In the genomic region with DNA sequence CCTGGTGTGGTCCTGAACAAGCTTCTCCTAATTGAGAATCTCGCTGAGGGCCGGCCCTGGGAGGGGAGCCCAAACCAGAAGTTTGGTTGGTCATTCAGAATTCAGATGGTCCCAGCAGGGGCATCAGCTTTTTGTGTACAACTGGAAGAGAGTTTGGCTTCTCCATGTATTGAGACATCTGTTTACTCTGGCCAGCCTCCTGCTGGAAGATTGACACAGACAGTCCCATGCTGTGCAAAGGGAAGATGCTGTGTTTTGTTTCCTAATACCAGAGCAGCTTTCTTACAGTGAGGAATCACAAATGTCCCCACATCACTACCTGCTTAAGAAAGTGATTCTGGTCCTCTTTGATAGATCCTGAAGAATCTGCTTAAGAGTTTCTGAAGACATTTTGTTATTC, we compare ENCODE assay signal across 20 cellular contexts.
DNase-seq lines count a peak whose midpoint lies in the region; ATAC-seq, FAIRE-seq and TF ChIP-seq lines count a peak whose summit lies in the region.
"Had no signal": no experiment of that assay in that cellular context is flagged by ENCODE, and none has a peak within 500 bp of the region (broad histone marks: within the 10 kb centered on the region; RNA-seq: fewer than 3 reads in every experiment).

No MANE protein-coding gene starts in this region.

- no peaks in the 10 kb centered on the region for H3K36me3 ChIP-seq in A673 (ENCODE audit: insufficient read depth, low read length, poor library complexity, severe bottlenecking)
- H3K36me3 ChIP-seq in body of pancreas (replicated peaks in 1 of 2; ENCODE audit: insufficient read depth in 1 of 2, low read depth in 2 of 2), result no peaks in the 10 kb centered on the region
- H3K36me3 ChIP-seq in liver (ENCODE audit: control insufficient read depth in 4 of 4, insufficient read depth in 3 of 4, low read depth in 1 of 4, low read length in 3 of 4), result no peaks in the 10 kb centered on the region
- H3K36me3 ChIP-seq in small intestine (ENCODE audit: control insufficient read depth in 2 of 2, insufficient read depth in 2 of 2, low read length in 2 of 2), result no peaks in the 10 kb centered on the region

- H3K9ac ChIP-seq in liver (ENCODE audit: low read depth in 1 of 2, low read length in 2 of 2), result no peak overlapping the region

- ATAC-seq in body of pancreas (peak; percentile 33), GM19467 (IDR thresholded peaks at IDR 0.05; ENCODE audit: unreplicated experiment) (no peak)
- ATAC-seq in activated naive CD8-positive, alpha-beta T cell treated with anti-CD3 and anti-CD28 coated beads, Interleukin-2, amount 50 U/mL, for 24 hours, result no peak
- ATAC-seq: PC-3; SK-N-SH treated with all-trans-retinoic acid at 6 μM for 48 hours; stimulated activated effector memory CD8-positive, alpha-beta T cell treated with anti-CD3 and anti-CD28 coated beads, Interleukin-12 subunit alpha, Interleukin-12 subunit beta, amount 100 ng/mL, for 72 hours had no signal

- H3K4me3 Mint-ChIP-seq in activated naive CD8-positive, alpha-beta T cell treated with anti-CD3 and anti-CD28 coated beads, Interleukin-2, amount 50 U/mL, for 24 hours, result no peak overlapping the region
- H3K4me3 Mint-ChIP-seq: activated naive CD8-positive, alpha-beta T cell treated with anti-CD3 and anti-CD28 coated beads, Interleukin-2, amount 10 ng/mL, durations not matched to agents 7 days and 5 days; activated T-cell treated with anti-CD3 and anti-CD28 coated beads, Interleukin-2, amount 50 U/mL, for 24 hours; stimulated activated effector memory CD8-positive, alpha-beta T cell treated with anti-CD3 and anti-CD28 coated beads, Interleukin-12 subunit alpha, Interleukin-12 subunit beta, amount 100 ng/mL, for 72 hours had no signal

- POLR2A ChIA-PET in A673 (lab: Charles Lee; ENCODE audit: low non-redundant PET), result no interaction called here

- H3K27me3 Mint-ChIP-seq in activated naive CD8-positive, alpha-beta T cell treated with anti-CD3 and anti-CD28 coated beads, Interleukin-2, amount 50 U/mL, for 24 hours, result peaks cover 3% of the 10 kb centered on the region

- CTCF ChIA-PET in A673 (lab: Charles Lee), result no interaction called here

- FAIRE-seq in small intestine (lab: Jason Lieb, UNC), result no peak

- no TSS peak for BruUV-seq in A673 (replicated peaks; lab: Mats Ljungman, UMichigan)

- H3K4me3 ChIP-seq in A673 (ENCODE audit: low read depth, low read length, poor library complexity, severe bottlenecking) (no peak overlapping the region), body of pancreas (no peak overlapping the region), liver (ENCODE audit: low read depth in 1 of 3, low read length in 3 of 3) (no peak overlapping the region), small intestine (ENCODE audit: low read depth in 1 of 2, low read length in 2 of 2) (no peak overlapping the region)

- WGBS in body of pancreas, 2 donors, result 67 to 72% methylated on average over 2 of the region's 2 CpGs
- WGBS in liver, result 49% methylated on average over 2 of the region's 2 CpGs
- 70 to 95% (median 81%) methylated on average over 2 of the region's 2 CpGs for WGBS in small intestine, 3 donors

- DNase-seq in A673 (ENCODE audit: low spot score) (peak; percentile 44), NCI-H146 treated with DMSO at 0.1 percent for 48 hours (lab: John Stamatoyannopoulos, UW; ENCODE audit: unreplicated experiment) (peak; percentile 54), body of pancreas (no peak), A172 (ENCODE audit: low spot score) (no peak), small intestine (no peak)
- DNase-seq in activated naive CD8-positive, alpha-beta T cell treated with anti-CD3 and anti-CD28 coated beads, Interleukin-2, amount 50 U/mL, for 24 hours, result no peak
- DNase-seq: activated CD4-positive, alpha-beta T cell treated with anti-CD3 and anti-CD28 coated beads, Interleukin-2, amount 50 U/mL, for 1 hour; activated naive CD8-positive, alpha-beta T cell treated with anti-CD3 and anti-CD28 coated beads, Interleukin-2, amount 10 ng/mL, durations not matched to agents 7 days and 5 days; activated T-cell treated with anti-CD3 and anti-CD28 coated beads, Interleukin-2, amount 50 U/mL, for 24 hours; cerebellar nuclear complex; GF-D8; HCEC 1CT; mesendoderm; NCI-H1092; NCI-H446; PC-3 had no signal

- H3K4me1 Mint-ChIP-seq in activated naive CD8-positive, alpha-beta T cell treated with anti-CD3 and anti-CD28 coated beads, Interleukin-2, amount 50 U/mL, for 24 hours, result peaks cover 22% of the 10 kb centered on the region
- H3K4me1 Mint-ChIP-seq: activated naive CD8-positive, alpha-beta T cell treated with anti-CD3 and anti-CD28 coated beads, Interleukin-2, amount 10 ng/mL, durations not matched to agents 7 days and 5 days; stimulated activated effector memory CD8-positive, alpha-beta T cell treated with anti-CD3 and anti-CD28 coated beads, Interleukin-12 subunit alpha, Interleukin-12 subunit beta, amount 100 ng/mL, for 72 hours had no signal

- H3K27ac Mint-ChIP-seq in activated naive CD8-positive, alpha-beta T cell treated with anti-CD3 and anti-CD28 coated beads, Interleukin-2, amount 50 U/mL, for 24 hours, result no peak overlapping the region
- H3K27ac Mint-ChIP-seq: activated naive CD8-positive, alpha-beta T cell treated with anti-CD3 and anti-CD28 coated beads, Interleukin-2, amount 10 ng/mL, durations not matched to agents 7 days and 5 days; activated T-cell treated with anti-CD3 and anti-CD28 coated beads, Interleukin-2, amount 50 U/mL, for 24 hours; stimulated activated effector memory CD8-positive, alpha-beta T cell treated with anti-CD3 and anti-CD28 coated beads, Interleukin-12 subunit alpha, Interleukin-12 subunit beta, amount 100 ng/mL, for 72 hours had no signal

- no peaks in the 10 kb centered on the region for H3K27me3 ChIP-seq in A673 (replicated peaks; ENCODE audit: insufficient read depth, low read depth, low read length, poor library complexity)
- H3K27me3 ChIP-seq in body of pancreas, result no peaks in the 10 kb centered on the region
- H3K27me3 ChIP-seq in liver (ENCODE audit: control insufficient read depth in 4 of 4, insufficient read depth in 4 of 4, low read length in 3 of 4), result no peaks in the 10 kb centered on the region
- H3K27me3 ChIP-seq in small intestine (ENCODE audit: control insufficient read depth in 2 of 2, insufficient read depth in 2 of 2, low read length in 2 of 2), result no peaks in the 10 kb centered on the region

- H3K9me3 Mint-ChIP-seq in activated naive CD8-positive, alpha-beta T cell treated with anti-CD3 and anti-CD28 coated beads, Interleukin-2, amount 50 U/mL, for 24 hours, result no peaks in the 10 kb centered on the region
- H3K9me3 Mint-ChIP-seq: activated T-cell treated with anti-CD3 and anti-CD28 coated beads, Interleukin-2, amount 50 U/mL, for 24 hours; stimulated activated effector memory CD8-positive, alpha-beta T cell treated with anti-CD3 and anti-CD28 coated beads, Interleukin-12 subunit alpha, Interleukin-12 subunit beta, amount 100 ng/mL, for 72 hours had no signal

- TF ChIP-seq POLR2A in body of pancreas (IDR thresholded peaks at IDR 0.05), result no peak

- TF ChIP-seq CTCF in A673 (conservative IDR thresholded peaks at IDR 0.05; ENCODE audit: low read depth, low read length), result no peak
- TF ChIP-seq CTCF in body of pancreas (IDR thresholded peaks at IDR 0.05), result no peak
- no peak for TF ChIP-seq CTCF in liver (IDR thresholded peaks at IDR 0.05; ENCODE audit: low read depth, low read length, missing input control)

- H3K9me3 ChIP-seq in A673 (ENCODE audit: low read depth, low read length, poor library complexity, severe bottlenecking) (no peaks in the 10 kb centered on the region), body of pancreas (no peaks in the 10 kb centered on the region), liver (ENCODE audit: control insufficient read depth in 4 of 4, low read length in 3 of 4) (no peaks in the 10 kb centered on the region), small intestine (ENCODE audit: control insufficient read depth, low read depth) (no peaks in the 10 kb centered on the region)

- H3K36me3 Mint-ChIP-seq in activated naive CD8-positive, alpha-beta T cell treated with anti-CD3 and anti-CD28 coated beads, Interleukin-2, amount 50 U/mL, for 24 hours (ENCODE audit: low read depth), result no peaks in the 10 kb centered on the region
- H3K36me3 Mint-ChIP-seq: activated naive CD8-positive, alpha-beta T cell treated with anti-CD3 and anti-CD28 coated beads, Interleukin-2, amount 10 ng/mL, durations not matched to agents 7 days and 5 days; stimulated activated effector memory CD8-positive, alpha-beta T cell treated with anti-CD3 and anti-CD28 coated beads, Interleukin-12 subunit alpha, Interleukin-12 subunit beta, amount 100 ng/mL, for 72 hours had no signal

- intact Hi-C loops in A673 (cut with micrococcal nuclease; ENCODE audit: unreplicated experiment) (no loop called here), body of pancreas (cut with DNase I) (no loop called here)

- peaks cover 36% of the 10 kb centered on the region for H3K4me1 ChIP-seq in A673 (ENCODE audit: insufficient read depth, low read length, poor library complexity, severe bottlenecking)
- H3K4me1 ChIP-seq in body of pancreas, result no peaks in the 10 kb centered on the region
- peaks cover 2 to 8% (median 5%) of the 10 kb centered on the region in 4 donors for H3K4me1 ChIP-seq in liver (ENCODE audit: control insufficient read depth in 4 of 4, insufficient read depth in 4 of 4, low read length in 3 of 4)
- peaks cover 0 to 4% of the 10 kb centered on the region in 2 donors for H3K4me1 ChIP-seq in small intestine (ENCODE audit: control insufficient read depth in 2 of 2, insufficient read depth in 1 of 2, low read depth in 1 of 2, low read length in 1 of 2)

- H3K27ac ChIP-seq in A673 (ENCODE audit: low read depth, low read length, poor library complexity, severe bottlenecking) (no peak overlapping the region), body of pancreas (no peak overlapping the region), liver (ENCODE audit: low read depth in 1 of 2, low read length in 2 of 2) (no peak overlapping the region), small intestine (ENCODE audit: low read depth in 1 of 2, low read length in 1 of 2) (peak overlapping the region in 1 of 2 donors; percentile 24)

- peak; percentile 44 to 69 for TF ChIP-seq RAD21 in liver (IDR thresholded peaks at IDR 0.05)

TF ChIP-seq in liver, 16 proteins besides CTCF, POLR2A, EP300 and RAD21 (continues in another document):
- TF ChIP-seq FOXA2 (IDR thresholded peaks at IDR 0.05), result peak; percentile 88
- no peak for TF ChIP-seq JUND (IDR thresholded peaks at IDR 0.05)
- TF ChIP-seq SP1 (IDR thresholded peaks at IDR 0.05), result peak; percentile 40
- TF ChIP-seq, protein P1, sequence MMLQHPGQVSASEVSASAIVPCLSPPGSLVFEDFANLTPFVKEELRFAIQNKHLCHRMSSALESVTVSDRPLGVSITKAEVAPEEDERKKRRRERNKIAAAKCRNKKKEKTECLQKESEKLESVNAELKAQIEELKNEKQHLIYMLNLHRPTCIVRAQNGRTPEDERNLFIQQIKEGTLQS (IDR thresholded peaks at IDR 0.05), result no peak

Comparison
In these comparisons a context has a peak if more than half of its experiments do, and no peak if none do; other contexts are left out.
1. DNase-seq: peak in A673 (single experiment) and NCI-H146 treated with DMSO at 0.1 percent for 48 hours (single experiment); none in body of pancreas (0 of 4), activated naive CD8-positive, alpha-beta T cell treated with anti-CD3 and anti-CD28 coated beads, Interleukin-2, amount 50 U/mL, for 24 hours (single experiment), A172 (single experiment) and small intestine (single experiment).